In the genomic region with DNA sequence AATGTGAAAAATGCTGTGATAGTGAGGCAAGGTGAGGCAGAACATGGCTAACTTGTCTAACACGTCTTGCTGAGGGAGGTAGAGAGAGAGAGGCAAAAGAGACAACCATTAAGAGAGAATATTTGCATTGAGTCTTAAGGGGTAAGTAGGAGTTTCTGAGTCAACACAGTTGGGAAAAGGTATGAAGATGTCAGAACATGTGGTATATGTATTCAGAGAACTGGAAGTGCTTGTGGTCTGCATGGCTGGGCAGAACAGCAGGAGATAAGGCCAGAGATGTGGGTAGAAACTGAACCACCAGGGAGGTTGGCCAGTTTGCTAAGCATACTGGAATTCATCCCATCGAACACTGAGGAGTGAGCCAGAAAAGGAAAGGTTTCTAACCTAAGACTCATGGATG, we compare ENCODE assay signal across 36 cellular contexts. TPM values are rescaled to one million over a fixed set of nuclear protein-coding genes. Genes with fewer than 3 reads are reported as not detected.
A peak's percentile ranks its signal among the peaks of the same experiment; 100 is the strongest.
DNase-seq lines count a peak whose midpoint lies in the region; ATAC-seq lines count a peak whose summit lies in the region.
"Had no signal": no experiment of that assay in that cellular context is flagged by ENCODE, and none has a peak within 500 bp of the region (broad histone marks: within the 10 kb centered on the region; RNA-seq: fewer than 3 reads in every experiment).

No MANE protein-coding gene starts in this region.

- no peak overlapping the region for H3K27ac Mint-ChIP-seq in activated T-helper 17 cell treated with anti-CD3 and anti-CD28 coated beads, Interleukin-2, amount 50 U/mL, for 72 hours
- H3K27ac Mint-ChIP-seq: activated naive CD8-positive, alpha-beta T cell; naive thymus-derived CD4-positive, alpha-beta T cell; stimulated activated memory B cell treated with anti-CD40 and anti-IgM and Interleukin-4, amounts not matched to agents 10 μg/mL and 1 μg/mL and 100 μg/mL, for 72 hours had no signal

- H3K27me3 ChIP-seq in mesenchymal stem cell (ENCODE audit: control insufficient read depth in 1 of 2, insufficient read depth in 1 of 2, low read length in 2 of 2), result no peaks in the 10 kb centered on the region
- H3K27me3 ChIP-seq: ascending aorta, heart left ventricle, Peyer's patch had no signal

- no peak overlapping the region for H3K4me2 ChIP-seq in mesenchymal stem cell (ENCODE audit: low read length, poor library complexity, severe bottlenecking)

- no peak overlapping the region for H2AK5ac ChIP-seq in mesenchymal stem cell (ENCODE audit: low read length, severe bottlenecking)

- H3K9me3 ChIP-seq in mesenchymal stem cell (ENCODE audit: control insufficient read depth, low read length), result peaks cover 19% of the 10 kb centered on the region
- H3K9me3 ChIP-seq: neutrophil had no signal

- peaks cover 11% of the 10 kb centered on the region for H3K4me1 Mint-ChIP-seq in activated T-helper 17 cell treated with anti-CD3 and anti-CD28 coated beads, Interleukin-2, amount 50 U/mL, for 72 hours
- H3K4me1 Mint-ChIP-seq: stimulated activated memory B cell treated with anti-CD40 and anti-IgM and Interleukin-4, amounts not matched to agents 10 μg/mL and 1 μg/mL and 100 μg/mL, for 72 hours had no signal

- no peak overlapping the region for H2BK12ac ChIP-seq in mesenchymal stem cell (ENCODE audit: low read length in 2 of 2)

- H2BK120ac ChIP-seq in mesenchymal stem cell (ENCODE audit: low read depth, low read length), result no peak overlapping the region

- H3K9ac ChIP-seq in mesenchymal stem cell (ENCODE audit: low read length), result no peak overlapping the region

- no peak overlapping the region for H2AFZ ChIP-seq in mesenchymal stem cell (ENCODE audit: low read depth, low read length)

- no peaks in the 10 kb centered on the region for H3K4me1 ChIP-seq in mesenchymal stem cell (ENCODE audit: control insufficient read depth, insufficient read depth, low read depth, low read length)
- H3K4me1 ChIP-seq: ascending aorta, heart left ventricle, Peyer's patch, psoas muscle, upper lobe of right lung had no signal

- no peaks in the 10 kb centered on the region for H3K36me3 Mint-ChIP-seq in activated T-helper 17 cell treated with anti-CD3 and anti-CD28 coated beads, Interleukin-2, amount 50 U/mL, for 72 hours (ENCODE audit: low read depth)
- H3K36me3 Mint-ChIP-seq: stimulated activated memory B cell treated with anti-CD40 and anti-IgM and Interleukin-4, amounts not matched to agents 10 μg/mL and 1 μg/mL and 100 μg/mL, for 72 hours had no signal

- H3K4me3 Mint-ChIP-seq in activated T-helper 17 cell treated with anti-CD3 and anti-CD28 coated beads, Interleukin-2, amount 50 U/mL, for 72 hours, result no peak overlapping the region
- H3K4me3 Mint-ChIP-seq: activated naive CD8-positive, alpha-beta T cell; naive thymus-derived CD4-positive, alpha-beta T cell; stimulated activated memory B cell treated with anti-CD40 and anti-IgM and Interleukin-4, amounts not matched to agents 10 μg/mL and 1 μg/mL and 100 μg/mL, for 72 hours had no signal

- peak; percentile 33 for ATAC-seq in activated T-helper 17 cell treated with anti-CD3 and anti-CD28 coated beads, Interleukin-2, amount 50 U/mL, for 72 hours (replicated peaks)
- ATAC-seq: HCT116; heart left ventricle; HepG2; naive thymus-derived CD4-positive, alpha-beta T cell; psoas muscle; stimulated activated memory B cell treated with anti-CD40 and anti-IgM and Interleukin-4, amounts not matched to agents 10 μg/mL and 1 μg/mL and 100 μg/mL, for 72 hours; upper lobe of right lung had no signal

- no peak overlapping the region for H4K8ac ChIP-seq in mesenchymal stem cell (ENCODE audit: low read length)

- H3K4ac ChIP-seq in mesenchymal stem cell (ENCODE audit: low read depth in 1 of 2, low read length in 2 of 2), result no peak overlapping the region

- no peak overlapping the region for H4K91ac ChIP-seq in mesenchymal stem cell (ENCODE audit: low read length)

- H3K14ac ChIP-seq in mesenchymal stem cell (ENCODE audit: low read length in 2 of 2), result no peak overlapping the region

- no peak overlapping the region for H3K18ac ChIP-seq in mesenchymal stem cell (ENCODE audit: low read depth in 1 of 2, low read length in 2 of 2)

- H3K23ac ChIP-seq in mesenchymal stem cell (ENCODE audit: low read length in 2 of 2), result no peak overlapping the region

- H3K4me3 ChIP-seq in mesenchymal stem cell (ENCODE audit: insufficient read depth in 1 of 2, low read depth in 1 of 2, low read length in 2 of 2), result no peak overlapping the region
- H3K4me3 ChIP-seq: ascending aorta, heart left ventricle, Peyer's patch, psoas muscle, upper lobe of right lung had no signal

- H2BK15ac ChIP-seq in mesenchymal stem cell (ENCODE audit: low read depth, poor library complexity, severe bottlenecking), result no peak overlapping the region

- DNase-seq in M059J (ENCODE audit: low read depth), result peak; percentile 5
- peak; percentile 78 for DNase-seq in epithelial cell of prostate (ENCODE audit: low read depth, low spot score)
- DNase-seq in renal cortical epithelial cell (ENCODE audit: low read depth), result peak; percentile 33
- DNase-seq in mesenchymal stem cell, result no peak
- DNase-seq in glomerular visceral epithelial cell (ENCODE audit: extremely low spot score), result no peak
- no peak for DNase-seq in substantia nigra (lab: John Stamatoyannopoulos, UW)
- DNase-seq in SKM-1 treated with dmso at 0.1 percent for 144 hours (lab: John Stamatoyannopoulos, UW; ENCODE audit: unreplicated experiment), result no peak
- DNase-seq: activated CD4-positive, alpha-beta T cell treated with anti-CD3 and anti-CD28 coated beads for 48 hours; activated effector memory CD4-positive, alpha-beta T cell treated with Interleukin-2 at 50 U/mL for 16 hours; activated T-cell treated with anti-CD3 and anti-CD28 coated beads for 4 hours; DMS53; heart left ventricle; kidney; midbrain; naive thymus-derived CD4-positive, alpha-beta T cell; NCI-H1048; NCI-H2107; NCI-H446; NCI-H748 treated with DMSO at 0.1 percent for 48 hours; Peyer's patch; psoas muscle; SIG-M5; SW 1271; T-helper 9 cell; upper lobe of right lung had no signal

- WGBS in mesenchymal stem cell, result 56% methylated on average over 2 of the region's 2 CpGs

- H3K27ac ChIP-seq in epithelial cell of prostate (no peak overlapping the region), mesenchymal stem cell (ENCODE audit: low read length, poor library complexity, severe bottlenecking) (no peak overlapping the region), substantia nigra (ENCODE audit: low read depth, low read length, poor library complexity, severe bottlenecking) (no peak overlapping the region)
- H3K27ac ChIP-seq: ascending aorta, heart left ventricle, neutrophil, Peyer's patch, psoas muscle, upper lobe of right lung had no signal

- H3K79me1 ChIP-seq in mesenchymal stem cell (replicated peaks; ENCODE audit: low read length, poor library complexity, severe bottlenecking), result no peaks in the 10 kb centered on the region

- H2BK5ac ChIP-seq in mesenchymal stem cell (ENCODE audit: low read depth, low read length, poor library complexity, severe bottlenecking), result no peak overlapping the region

- no peaks in the 10 kb centered on the region for H3K36me3 ChIP-seq in mesenchymal stem cell (ENCODE audit: control insufficient read depth in 1 of 2, insufficient read depth in 2 of 2, low read depth in 1 of 2, low read length in 2 of 2)
- H3K36me3 ChIP-seq: ascending aorta, heart left ventricle, neutrophil, Peyer's patch, upper lobe of right lung had no signal

- H3K9me3 Mint-ChIP-seq in activated T-helper 17 cell treated with anti-CD3 and anti-CD28 coated beads, Interleukin-2, amount 50 U/mL, for 72 hours, result peaks cover 9% of the 10 kb centered on the region

- peaks cover 28% of the 10 kb centered on the region for H3K27me3 Mint-ChIP-seq in activated T-helper 17 cell treated with anti-CD3 and anti-CD28 coated beads, Interleukin-2, amount 50 U/mL, for 72 hours

RNA-seq across cellular contexts. Expression of a gene that starts 25.0 kb away (rescaled TPM):
- total RNA-seq in M059J (2014; rRNA removed; shearing (Covaris generic)), result not detected in 2 replicates
- total RNA-seq in activated T-helper 17 cell treated with anti-CD3 and anti-CD28 coated beads, Interleukin-2, amount 50 U/mL, for 72 hours, result not detected
- total RNA-seq in renal cortical epithelial cell, result not detected in 2 replicates
- polyA plus RNA-seq in mesenchymal stem cell (2013, experiment 1 of 2), result not detected
- polyA plus RNA-seq in mesenchymal stem cell (2013, experiment 2 of 2), result not detected
- total RNA-seq: ascending aorta; endothelial cell of umbilical vein; HepG2; naive thymus-derived CD4-positive, alpha-beta T cell; subcutaneous adipose tissue had no signal
- polyA plus RNA-seq: AG04450; BJ; endothelial cell of umbilical vein; HepG2; naive thymus-derived CD4-positive, alpha-beta T cell had no signal

Comparison
In these comparisons a context has a peak if more than half of its experiments do, and no peak if none do; other contexts are left out.
1. DNase-seq: peak in M059J (single experiment), epithelial cell of prostate (single experiment) and renal cortical epithelial cell (single experiment); none in mesenchymal stem cell (single experiment), glomerular visceral epithelial cell (single experiment), substantia nigra (0 of 49) and SKM-1 treated with dmso at 0.1 percent for 144 hours (single experiment).